Comparison of ENCODE assay signal across 1 cellular context in the genomic region with DNA sequence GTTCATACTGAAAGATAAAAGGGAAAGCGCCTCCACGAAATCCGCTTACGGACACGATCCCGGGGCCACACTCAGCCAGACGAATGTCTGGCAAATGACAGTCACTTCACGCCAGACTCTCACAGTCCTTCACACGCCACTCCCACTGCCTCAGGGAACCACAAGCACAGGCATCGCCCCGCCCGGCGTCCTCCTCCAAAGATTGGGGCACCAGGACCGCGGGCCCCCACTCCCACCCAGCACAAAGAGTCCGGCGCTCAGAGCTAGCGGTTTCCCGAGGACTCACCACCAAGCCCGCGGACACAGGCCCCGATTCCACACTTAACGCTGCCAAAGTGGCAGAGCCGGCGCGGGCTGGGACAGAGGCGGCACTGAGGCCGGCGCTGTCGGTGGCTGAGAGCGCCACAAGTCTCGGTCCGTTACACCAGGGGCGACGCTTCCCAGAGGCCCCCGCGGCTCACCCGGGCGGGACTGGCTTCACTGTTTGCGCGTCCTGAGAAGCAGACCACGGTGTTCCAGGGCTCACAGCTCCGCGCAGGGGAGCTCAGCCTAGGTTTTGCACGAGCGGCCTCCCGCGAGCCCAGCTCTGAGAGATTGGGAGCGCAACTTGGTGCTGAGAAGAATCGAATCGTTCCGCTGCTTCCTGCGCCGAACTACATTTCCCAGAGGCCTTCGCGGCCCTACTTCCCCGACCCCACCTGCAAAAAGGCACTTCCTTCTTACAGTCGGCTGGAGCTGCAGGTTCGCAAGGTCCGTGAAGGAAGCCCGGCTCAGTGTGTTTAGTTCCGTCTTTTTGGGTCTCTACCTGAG.
TF ChIP-seq lines count a peak whose summit lies in the region.

TSS of gene ZNF569 (minus strand) at position 647 of the 810 bp plus-strand sequence. CDS start 22,523 bp downstream, outside the sequence.

TF ChIP-seq in HepG2, 621 proteins besides CTCF, POLR2A, EP300 and RAD21 (continued from another document and continues in another):
- TF ChIP-seq, protein P1, sequence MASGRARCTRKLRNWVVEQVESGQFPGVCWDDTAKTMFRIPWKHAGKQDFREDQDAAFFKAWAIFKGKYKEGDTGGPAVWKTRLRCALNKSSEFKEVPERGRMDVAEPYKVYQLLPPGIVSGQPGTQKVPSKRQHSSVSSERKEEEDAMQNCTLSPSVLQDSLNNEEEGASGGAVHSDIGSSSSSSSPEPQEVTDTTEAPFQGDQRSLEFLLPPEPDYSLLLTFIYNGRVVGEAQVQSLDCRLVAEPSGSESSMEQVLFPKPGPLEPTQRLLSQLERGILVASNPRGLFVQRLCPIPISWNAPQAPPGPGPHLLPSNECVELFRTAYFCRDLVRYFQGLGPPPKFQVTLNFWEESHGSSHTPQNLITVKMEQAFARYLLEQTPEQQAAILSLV (CRISPR knock-in tag; IDR thresholded peaks at IDR 0.05; ENCODE audit: borderline replicate concordance) = peak; percentile 77; the same call in 1 of the 2 replicates
- TF ChIP-seq ZNF746 (CRISPR knock-in tag; IDR thresholded peaks at IDR 0.05) (no peak), MEIS1 (CRISPR knock-in tag; IDR thresholded peaks at IDR 0.05; ENCODE audit: borderline replicate concordance) (no peak), ZNF331 (CRISPR knock-in tag; IDR thresholded peaks at IDR 0.05) (peak; percentile 72; the same call in 1 of the 2 replicates), SKI (IDR thresholded peaks at IDR 0.05; ENCODE audit: partially characterized antibody) (peak; percentile 72), IKZF1 (IDR thresholded peaks at IDR 0.05) (no peak), HIVEP1 (CRISPR knock-in tag; IDR thresholded peaks at IDR 0.05) (peak; percentile 56; the same call in 1 of the 2 replicates), KAT8 (CRISPR knock-in tag; IDR thresholded peaks at IDR 0.05) (peak; percentile 92), ESRRA (CRISPR knock-in tag; IDR thresholded peaks at IDR 0.05; ENCODE audit: low read depth) (0 out of 2 replicates have a peak, but pooled peaks have one; percentile 68), ZNF180 (CRISPR knock-in tag; IDR thresholded peaks at IDR 0.05; ENCODE audit: borderline replicate concordance, low read depth) (no peak), HNF1A (IDR thresholded peaks at IDR 0.05; ENCODE audit: low read depth) (peak; percentile 49; the same call in 1 of the 2 replicates), HNF1A (CRISPR knock-in tag; IDR thresholded peaks at IDR 0.05; ENCODE audit: borderline replicate concordance) (no peak), ZBTB1 (CRISPR knock-in tag; IDR thresholded peaks at IDR 0.05; ENCODE audit: borderline replicate concordance) (no peak), NR2F1 (CRISPR knock-in tag; IDR thresholded peaks at IDR 0.05) (peak; percentile 18 to 56; a peak in 2 of 4 replicates), PHB2 (IDR thresholded peaks at IDR 0.05; ENCODE audit: partially characterized antibody) (no peak), ZNF225 (CRISPR knock-in tag; IDR thresholded peaks at IDR 0.05) (peak; percentile 36; the same call in 1 of the 2 replicates), ZSCAN12 (CRISPR knock-in tag; IDR thresholded peaks at IDR 0.05) (no peak), KLF6 (CRISPR knock-in tag; IDR thresholded peaks at IDR 0.05) (peak; percentile 48; the same call in 1 of the 2 replicates), ZNF549 (CRISPR knock-in tag; IDR thresholded peaks at IDR 0.05) (no peak), ZNF558 (CRISPR knock-in tag; IDR thresholded peaks at IDR 0.05; ENCODE audit: borderline replicate concordance) (peak; percentile 85; the same call in 1 of the 2 replicates), ZSCAN20 (CRISPR knock-in tag; IDR thresholded peaks at IDR 0.05; ENCODE audit: borderline replicate concordance) (no peak), HNF4A (CRISPR knock-in tag; IDR thresholded peaks at IDR 0.05) (0 out of 2 replicates have a peak, but pooled peaks have one; percentile 27), PTBP1 (IDR thresholded peaks at IDR 0.05; ENCODE audit: low read depth, low read length, poor library complexity, severe bottlenecking) (no peak), MXI1 (IDR thresholded peaks at IDR 0.05; ENCODE audit: borderline replicate concordance, low read depth, low read length) (peak; percentile 37; the same call in 1 of the 3 replicates), SMC3 (IDR thresholded peaks at IDR 0.05; ENCODE audit: low read length) (no peak), FOXK2 (IDR thresholded peaks at IDR 0.05) (no peak), TCF7 (IDR thresholded peaks at IDR 0.05; ENCODE audit: low read depth) (peak; percentile 46; the same call in 1 of the 2 replicates), ZNF784 (CRISPR knock-in tag; IDR thresholded peaks at IDR 0.05; ENCODE audit: borderline replicate concordance) (peak; percentile 49; the same call in 1 of the 2 replicates), NR2F2 (IDR thresholded peaks at IDR 0.05; ENCODE audit: borderline replicate concordance, low read depth) (peak; percentile 38; the same call in 1 of the 2 replicates), ZMAT3 (CRISPR knock-in tag; conservative IDR thresholded peaks at IDR 0.05) (peak; percentile 24; the same call in 1 of the 2 replicates), EED (CRISPR knock-in tag; IDR thresholded peaks at IDR 0.05) (0 out of 2 replicates have a peak, but pooled peaks have one; percentile 34), LCORL (IDR thresholded peaks at IDR 0.05) (no peak), LCORL (CRISPR knock-in tag; IDR thresholded peaks at IDR 0.05) (peak; percentile 27; the same call in 1 of the 2 replicates), ZNF790 (CRISPR knock-in tag; IDR thresholded peaks at IDR 0.05; ENCODE audit: borderline replicate concordance) (no peak), KAT7 (CRISPR knock-in tag; IDR thresholded peaks at IDR 0.05; ENCODE audit: borderline replicate concordance) (peak; percentile 81)
- TF ChIP-seq, protein P2, sequence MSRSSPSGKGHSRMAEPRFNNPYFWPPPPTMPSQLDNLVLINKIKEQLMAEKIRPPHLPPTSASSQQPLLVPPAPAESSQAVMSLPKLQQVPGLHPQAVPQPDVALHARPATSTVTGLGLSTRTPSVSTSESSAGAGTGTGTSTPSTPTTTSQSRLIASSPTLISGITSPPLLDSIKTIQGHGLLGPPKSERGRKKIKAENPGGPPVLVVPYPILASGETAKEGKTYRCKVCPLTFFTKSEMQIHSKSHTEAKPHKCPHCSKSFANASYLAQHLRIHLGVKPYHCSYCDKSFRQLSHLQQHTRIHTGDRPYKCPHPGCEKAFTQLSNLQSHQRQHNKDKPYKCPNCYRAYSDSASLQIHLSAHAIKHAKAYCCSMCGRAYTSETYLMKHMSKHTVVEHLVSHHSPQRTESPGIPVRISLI (CRISPR knock-in tag; IDR thresholded peaks at IDR 0.05; ENCODE audit: borderline replicate concordance) = peak; percentile 60; the same call in 1 of the 2 replicates
- TF ChIP-seq, protein P3, sequence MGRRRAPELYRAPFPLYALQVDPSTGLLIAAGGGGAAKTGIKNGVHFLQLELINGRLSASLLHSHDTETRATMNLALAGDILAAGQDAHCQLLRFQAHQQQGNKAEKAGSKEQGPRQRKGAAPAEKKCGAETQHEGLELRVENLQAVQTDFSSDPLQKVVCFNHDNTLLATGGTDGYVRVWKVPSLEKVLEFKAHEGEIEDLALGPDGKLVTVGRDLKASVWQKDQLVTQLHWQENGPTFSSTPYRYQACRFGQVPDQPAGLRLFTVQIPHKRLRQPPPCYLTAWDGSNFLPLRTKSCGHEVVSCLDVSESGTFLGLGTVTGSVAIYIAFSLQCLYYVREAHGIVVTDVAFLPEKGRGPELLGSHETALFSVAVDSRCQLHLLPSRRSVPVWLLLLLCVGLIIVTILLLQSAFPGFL (CRISPR knock-in tag; IDR thresholded peaks at IDR 0.05) = no peak
- TF ChIP-seq, protein P4, sequence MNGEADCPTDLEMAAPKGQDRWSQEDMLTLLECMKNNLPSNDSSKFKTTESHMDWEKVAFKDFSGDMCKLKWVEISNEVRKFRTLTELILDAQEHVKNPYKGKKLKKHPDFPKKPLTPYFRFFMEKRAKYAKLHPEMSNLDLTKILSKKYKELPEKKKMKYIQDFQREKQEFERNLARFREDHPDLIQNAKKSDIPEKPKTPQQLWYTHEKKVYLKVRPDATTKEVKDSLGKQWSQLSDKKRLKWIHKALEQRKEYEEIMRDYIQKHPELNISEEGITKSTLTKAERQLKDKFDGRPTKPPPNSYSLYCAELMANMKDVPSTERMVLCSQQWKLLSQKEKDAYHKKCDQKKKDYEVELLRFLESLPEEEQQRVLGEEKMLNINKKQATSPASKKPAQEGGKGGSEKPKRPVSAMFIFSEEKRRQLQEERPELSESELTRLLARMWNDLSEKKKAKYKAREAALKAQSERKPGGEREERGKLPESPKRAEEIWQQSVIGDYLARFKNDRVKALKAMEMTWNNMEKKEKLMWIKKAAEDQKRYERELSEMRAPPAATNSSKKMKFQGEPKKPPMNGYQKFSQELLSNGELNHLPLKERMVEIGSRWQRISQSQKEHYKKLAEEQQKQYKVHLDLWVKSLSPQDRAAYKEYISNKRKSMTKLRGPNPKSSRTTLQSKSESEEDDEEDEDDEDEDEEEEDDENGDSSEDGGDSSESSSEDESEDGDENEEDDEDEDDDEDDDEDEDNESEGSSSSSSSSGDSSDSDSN (CRISPR knock-in tag; IDR thresholded peaks at IDR 0.05) = peak; percentile 89
- TF ChIP-seq, protein P5, sequence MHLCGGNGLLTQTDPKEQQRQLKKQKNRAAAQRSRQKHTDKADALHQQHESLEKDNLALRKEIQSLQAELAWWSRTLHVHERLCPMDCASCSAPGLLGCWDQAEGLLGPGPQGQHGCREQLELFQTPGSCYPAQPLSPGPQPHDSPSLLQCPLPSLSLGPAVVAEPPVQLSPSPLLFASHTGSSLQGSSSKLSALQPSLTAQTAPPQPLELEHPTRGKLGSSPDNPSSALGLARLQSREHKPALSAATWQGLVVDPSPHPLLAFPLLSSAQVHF (CRISPR knock-in tag; IDR thresholded peaks at IDR 0.05) = no peak
- TF ChIP-seq, protein P6, sequence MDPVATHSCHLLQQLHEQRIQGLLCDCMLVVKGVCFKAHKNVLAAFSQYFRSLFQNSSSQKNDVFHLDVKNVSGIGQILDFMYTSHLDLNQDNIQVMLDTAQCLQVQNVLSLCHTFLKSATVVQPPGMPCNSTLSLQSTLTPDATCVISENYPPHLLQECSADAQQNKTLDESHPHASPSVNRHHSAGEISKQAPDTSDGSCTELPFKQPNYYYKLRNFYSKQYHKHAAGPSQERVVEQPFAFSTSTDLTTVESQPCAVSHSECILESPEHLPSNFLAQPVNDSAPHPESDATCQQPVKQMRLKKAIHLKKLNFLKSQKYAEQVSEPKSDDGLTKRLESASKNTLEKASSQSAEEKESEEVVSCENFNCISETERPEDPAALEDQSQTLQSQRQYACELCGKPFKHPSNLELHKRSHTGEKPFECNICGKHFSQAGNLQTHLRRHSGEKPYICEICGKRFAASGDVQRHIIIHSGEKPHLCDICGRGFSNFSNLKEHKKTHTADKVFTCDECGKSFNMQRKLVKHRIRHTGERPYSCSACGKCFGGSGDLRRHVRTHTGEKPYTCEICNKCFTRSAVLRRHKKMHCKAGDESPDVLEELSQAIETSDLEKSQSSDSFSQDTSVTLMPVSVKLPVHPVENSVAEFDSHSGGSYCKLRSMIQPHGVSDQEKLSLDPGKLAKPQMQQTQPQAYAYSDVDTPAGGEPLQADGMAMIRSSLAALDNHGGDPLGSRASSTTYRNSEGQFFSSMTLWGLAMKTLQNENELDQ (CRISPR knock-in tag; IDR thresholded peaks at IDR 0.05; ENCODE audit: borderline replicate concordance) = no peak
- TF ChIP-seq, protein P7, sequence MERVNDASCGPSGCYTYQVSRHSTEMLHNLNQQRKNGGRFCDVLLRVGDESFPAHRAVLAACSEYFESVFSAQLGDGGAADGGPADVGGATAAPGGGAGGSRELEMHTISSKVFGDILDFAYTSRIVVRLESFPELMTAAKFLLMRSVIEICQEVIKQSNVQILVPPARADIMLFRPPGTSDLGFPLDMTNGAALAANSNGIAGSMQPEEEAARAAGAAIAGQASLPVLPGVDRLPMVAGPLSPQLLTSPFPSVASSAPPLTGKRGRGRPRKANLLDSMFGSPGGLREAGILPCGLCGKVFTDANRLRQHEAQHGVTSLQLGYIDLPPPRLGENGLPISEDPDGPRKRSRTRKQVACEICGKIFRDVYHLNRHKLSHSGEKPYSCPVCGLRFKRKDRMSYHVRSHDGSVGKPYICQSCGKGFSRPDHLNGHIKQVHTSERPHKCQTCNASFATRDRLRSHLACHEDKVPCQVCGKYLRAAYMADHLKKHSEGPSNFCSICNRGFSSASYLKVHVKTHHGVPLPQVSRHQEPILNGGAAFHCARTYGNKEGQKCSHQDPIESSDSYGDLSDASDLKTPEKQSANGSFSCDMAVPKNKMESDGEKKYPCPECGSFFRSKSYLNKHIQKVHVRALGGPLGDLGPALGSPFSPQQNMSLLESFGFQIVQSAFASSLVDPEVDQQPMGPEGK (CRISPR knock-in tag; IDR thresholded peaks at IDR 0.05) = peak; percentile 60
